In the genomic region with DNA sequence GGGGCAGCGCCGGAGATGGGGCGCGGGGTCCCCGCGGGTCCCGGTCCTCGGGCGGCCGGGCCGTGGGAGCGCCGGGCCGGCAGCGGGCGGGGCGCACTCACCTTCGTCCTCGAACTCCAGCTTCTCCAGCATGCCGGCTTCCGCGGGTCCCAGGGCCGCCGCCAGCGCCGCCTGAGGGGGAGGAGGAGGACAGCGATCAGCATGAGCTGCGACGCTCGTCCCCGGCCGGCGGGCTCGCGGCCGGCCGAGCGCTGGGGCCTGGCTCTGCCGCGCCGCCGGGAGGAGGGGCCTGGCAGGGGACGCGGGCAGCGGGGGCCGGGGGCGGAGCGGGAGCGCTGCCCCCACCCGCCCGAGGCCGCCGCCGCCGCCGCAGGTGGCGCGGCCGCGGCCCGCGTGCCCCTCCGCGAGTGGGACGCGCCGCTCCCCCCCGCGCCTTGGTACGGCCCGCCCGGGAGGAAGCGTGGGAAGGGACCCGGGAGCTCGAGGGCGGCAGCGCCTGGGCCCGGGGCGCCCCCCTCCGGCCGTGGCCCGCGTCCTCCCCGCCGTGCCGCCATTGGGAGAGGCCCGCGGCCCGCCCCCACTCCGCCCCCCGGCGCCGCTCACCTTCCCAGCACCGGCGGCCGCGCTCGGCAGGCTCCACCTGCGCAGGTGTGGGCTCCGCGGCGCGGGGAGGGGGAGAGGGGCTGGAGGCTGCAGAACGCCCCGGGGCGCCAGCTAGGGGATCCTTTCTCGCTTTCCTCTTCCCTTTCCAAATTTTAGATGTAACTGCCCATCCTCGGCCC, we compare ENCODE assay signal across 8 cellular contexts.
DNase-seq lines count a peak whose midpoint lies in the region; ATAC-seq and TF ChIP-seq lines count a peak whose summit lies in the region.

No MANE protein-coding gene starts in this region.

- H3K27ac ChIP-seq in dorsolateral prefrontal cortex (peak overlapping the region; percentile 62 to 95 (median 89)), lower lobe of right lung (peak overlapping the region; percentile 90)

- TF ChIP-seq POLR2A in GM18951 (IDR thresholded peaks at IDR 0.05; ENCODE audit: extremely low read depth, insufficient read depth, insufficient read length) = peak; percentile 58

- ATAC-seq in HG03139 (IDR thresholded peaks at IDR 0.05; ENCODE audit: unreplicated experiment) = peak; percentile 65
- ATAC-seq in lower lobe of right lung = peak; percentile 96 to 97

- peak overlapping the region; percentile 92 for H3K4me3 ChIP-seq in BE2C (ENCODE audit: low read depth, low read length)
- peak overlapping the region; percentile 49 to 86 (median 74) for H3K4me3 ChIP-seq in dorsolateral prefrontal cortex
- H3K4me3 ChIP-seq in lower lobe of right lung = peak overlapping the region; percentile 72

- no peaks in the 10 kb centered on the region for H3K4me1 ChIP-seq in BE2C
- H3K4me1 ChIP-seq in lower lobe of right lung = peaks cover 15% of the 10 kb centered on the region

- H3K9me3 ChIP-seq in BE2C (no peaks in the 10 kb centered on the region), lower lobe of right lung (no peaks in the 10 kb centered on the region)

- H3K36me3 ChIP-seq in BE2C = no peaks in the 10 kb centered on the region
- H3K36me3 ChIP-seq in lower lobe of right lung = no peaks in the 10 kb centered on the region

- intact Hi-C loops in dorsolateral prefrontal cortex (cut with DNase I) (loop anchor here (2.0 to 10.0 kb wide), 4 partner anchors 113 to 267 kb away; a partner anchor contains a TSS), lower lobe of right lung (cut with DNase I) (no loop called here)

- H3K27me3 ChIP-seq in BE2C (no peaks in the 10 kb centered on the region), dorsolateral prefrontal cortex (no peaks in the 10 kb centered on the region), lower lobe of right lung (ENCODE audit: low read depth) (no peaks in the 10 kb centered on the region)

- in situ Hi-C loops in GM18951 (cut with MboI; ENCODE audit: low sequenced_read_pairs, unreplicated experiment) = no loop called here

- TF ChIP-seq CTCF in BE2C (IDR thresholded peaks at IDR 0.05; ENCODE audit: low read depth, low read length) (no peak), dorsolateral prefrontal cortex (IDR thresholded peaks at IDR 0.05 in 54 of 56, conservative IDR thresholded peaks at IDR 0.05 in 2 of 56; ENCODE audit: low read depth in 1 of 56, partially characterized antibody in 56 of 56) (peak in 34 of 56 donors; percentile 9 to 64 (median 41)), lower lobe of right lung (IDR thresholded peaks at IDR 0.05) (no peak)

- DNase-seq in BE2C = peak; percentile 84
- DNase-seq in NCI-H460 (ENCODE audit: extremely low read depth, low read depth) = peak; percentile 62
- DNase-seq in activated CD4-positive, alpha-beta T cell treated with anti-CD3 and anti-CD28 coated beads, Interleukin-2, amount 50 U/mL, for 48 hours = peak; percentile 84 to 88
- DNase-seq in dorsolateral prefrontal cortex = peak; percentile 47 to 85 (median 70)
- DNase-seq in lower lobe of right lung = peak; percentile 92
- DNase-seq in stimulated activated CD4-positive, alpha-beta T cell treated with anti-CD3 and anti-CD28 coated beads, TNF-alpha, amount 100 ng/mL, for 4 hours (ENCODE audit: low read depth in 3 of 3) = peak; percentile 83 to 87 (median 86)

Comparison
In these comparisons a context has a peak if more than half of its experiments do, and no peak if none do; other contexts are left out.
1. Peak in every context shown above with its lines: DNase-seq, ATAC-seq, H3K4me3 ChIP-seq and H3K27ac ChIP-seq.
2. CTCF ChIP-seq: peak in dorsolateral prefrontal cortex (34 of 56); none in BE2C (single experiment) and lower lobe of right lung (single experiment).